Comparison of ENCODE assay signal across 9 cellular contexts in genomic region chr6:44304282-44305199, GRCh38. TPM values are rescaled to one million over a fixed set of nuclear protein-coding genes. Genes with fewer than 3 reads are reported as not detected.
DNase-seq lines count a peak whose midpoint lies in the region; ATAC-seq, FAIRE-seq and TF ChIP-seq lines count a peak whose summit lies in the region.
"Had no signal": no experiment of that assay in that cellular context is flagged by ENCODE, and none has a peak within 500 bp of the region (broad histone marks: within the 10 kb centered on the region; RNA-seq: fewer than 3 reads in every experiment).

No MANE protein-coding gene starts in this region.

- no peaks in the 10 kb centered on the region for H3K27me3 ChIP-seq in mesenchymal stem cell (ENCODE audit: control insufficient read depth in 1 of 2, insufficient read depth in 1 of 2, low read length in 2 of 2)

- H3K4me3 ChIP-seq in choroid plexus epithelial cell (ENCODE audit: low read depth, low read length) (no peak overlapping the region), mesenchymal stem cell (ENCODE audit: insufficient read depth in 1 of 2, low read depth in 1 of 2, low read length in 2 of 2) (no peak overlapping the region)

- H3K27ac Mint-ChIP-seq in type B pancreatic cell, result no peak overlapping the region

- no peak overlapping the region for H2BK5ac ChIP-seq in mesenchymal stem cell (ENCODE audit: low read depth, low read length, poor library complexity, severe bottlenecking)

- H3K9ac ChIP-seq in mesenchymal stem cell (ENCODE audit: low read length), result no peak overlapping the region

- H3K14ac ChIP-seq in mesenchymal stem cell (ENCODE audit: low read length in 2 of 2), result no peak overlapping the region

- TF ChIP-seq CTCF in D721Med (IDR thresholded peaks at IDR 0.05; ENCODE audit: insufficient read depth, missing control alignments) (peak; percentile 52), VCaP (conservative IDR thresholded peaks at IDR 0.05) (peak; percentile 91), choroid plexus epithelial cell (conservative IDR thresholded peaks at IDR 0.05; ENCODE audit: low read depth, low read length) (peak; percentile 83), type B pancreatic cell (conservative IDR thresholded peaks at IDR 0.05) (peak; percentile 84)

- no peak overlapping the region for H3K27ac ChIP-seq in VCaP
- no peak overlapping the region for H3K27ac ChIP-seq in mesenchymal stem cell (ENCODE audit: low read length, poor library complexity, severe bottlenecking)

- no peak overlapping the region for H4K91ac ChIP-seq in mesenchymal stem cell (ENCODE audit: low read length)

- H2BK15ac ChIP-seq in mesenchymal stem cell (ENCODE audit: low read depth, poor library complexity, severe bottlenecking), result no peak overlapping the region

- ATAC-seq in HG03280 (IDR thresholded peaks at IDR 0.05; ENCODE audit: unreplicated experiment), result peak; percentile 45
- no peak for ATAC-seq in HG03159 (IDR thresholded peaks at IDR 0.05; ENCODE audit: unreplicated experiment)
- ATAC-seq in GM19035 (IDR thresholded peaks at IDR 0.05; ENCODE audit: unreplicated experiment), result no peak

- H3K36me3 Mint-ChIP-seq in type B pancreatic cell, result peaks cover 19% of the 10 kb centered on the region

- no peak overlapping the region for H3K4me3 Mint-ChIP-seq in type B pancreatic cell

- H2BK12ac ChIP-seq in mesenchymal stem cell (ENCODE audit: low read length in 2 of 2), result no peak overlapping the region

- no peaks in the 10 kb centered on the region for H3K27me3 Mint-ChIP-seq in type B pancreatic cell

- H3K36me3 ChIP-seq in mesenchymal stem cell (ENCODE audit: control insufficient read depth in 1 of 2, insufficient read depth in 2 of 2, low read depth in 1 of 2, low read length in 2 of 2), result peaks cover 85 to 86% of the 10 kb centered on the region in 2 experiments

- H3K9me3 Mint-ChIP-seq in type B pancreatic cell, result no peaks in the 10 kb centered on the region

- peaks cover 4% of the 10 kb centered on the region for H3K4me1 Mint-ChIP-seq in type B pancreatic cell (ENCODE audit: unreplicated experiment)

- no peak overlapping the region for H3K18ac ChIP-seq in mesenchymal stem cell (ENCODE audit: low read depth in 1 of 2, low read length in 2 of 2)

- H2BK120ac ChIP-seq in mesenchymal stem cell (ENCODE audit: low read depth, low read length), result no peak overlapping the region

- H3K23ac ChIP-seq in mesenchymal stem cell (ENCODE audit: low read length in 2 of 2), result no peak overlapping the region

- H3K4me2 ChIP-seq in mesenchymal stem cell (ENCODE audit: low read length, poor library complexity, severe bottlenecking), result no peak overlapping the region

- H2AFZ ChIP-seq in mesenchymal stem cell (ENCODE audit: low read depth, low read length), result no peak overlapping the region

- no peak for FAIRE-seq in D721Med (lab: Jason Lieb, UNC)

- H2AK5ac ChIP-seq in mesenchymal stem cell (ENCODE audit: low read length, severe bottlenecking), result no peak overlapping the region

- DNase-seq in D721Med (ENCODE audit: insufficient read length, low spot score) (peak; percentile 63), choroid plexus epithelial cell (ENCODE audit: low read depth) (peak; percentile 61), mesenchymal stem cell (peak; percentile 51), type B pancreatic cell (ENCODE audit: extremely low spot score, unreplicated experiment) (no peak)

- peaks cover 2% of the 10 kb centered on the region for H3K79me1 ChIP-seq in mesenchymal stem cell (replicated peaks; ENCODE audit: low read length, poor library complexity, severe bottlenecking)

- 87% methylated on average over 21 of the region's 25 CpGs for WGBS in mesenchymal stem cell

- peaks cover 3% of the 10 kb centered on the region for H3K4me1 ChIP-seq in mesenchymal stem cell (ENCODE audit: control insufficient read depth, insufficient read depth, low read depth, low read length)

- no peak overlapping the region for H3K4ac ChIP-seq in mesenchymal stem cell (ENCODE audit: low read depth in 1 of 2, low read length in 2 of 2)

- H4K8ac ChIP-seq in mesenchymal stem cell (ENCODE audit: low read length), result peak overlapping the region; percentile 20

- no peaks in the 10 kb centered on the region for H3K9me3 ChIP-seq in mesenchymal stem cell (ENCODE audit: control insufficient read depth, low read length)

RNA-seq across cellular contexts. Expression of gene AARS2, which starts 8.6 kb away (rescaled TPM):
- 2.7 TPM for polyA plus RNA-seq in mesenchymal stem cell (2013, experiment 1 of 2)
- 2.9 TPM for polyA plus RNA-seq in mesenchymal stem cell (2013, experiment 2 of 2)
- total RNA-seq in type B pancreatic cell (ENCODE audit: low replicate concordance), result 34.3 and 37.3 TPM in 2 replicates

RNA-seq across cellular contexts. Expression of gene TMEM151B, which starts 34.3 kb away (rescaled TPM):
- not detected for polyA plus RNA-seq in mesenchymal stem cell (2013, experiment 1 of 2)
- not detected for polyA plus RNA-seq in mesenchymal stem cell (2013, experiment 2 of 2)
- 0.52 and 3.2 TPM in 2 replicates for total RNA-seq in type B pancreatic cell (ENCODE audit: low replicate concordance)
- total RNA-seq: T-helper 1 cell treated with Interleukin-12 subunit alpha and Interleukin-12 subunit beta and Interleukin-4 antibody, amounts not matched to agents 30 ng/mL and 1 ng/mL, for 36 hours had no signal

RNA-seq across cellular contexts. Expression of gene SPATS1, which starts 37.9 kb away (rescaled TPM):
- not detected for polyA plus RNA-seq in mesenchymal stem cell (2013, experiment 1 of 2)
- polyA plus RNA-seq in mesenchymal stem cell (2013, experiment 2 of 2), result not detected
- total RNA-seq in type B pancreatic cell (ENCODE audit: low replicate concordance), result not detected in 2 replicates
- total RNA-seq: T-helper 1 cell treated with Interleukin-12 subunit alpha and Interleukin-12 subunit beta and Interleukin-4 antibody, amounts not matched to agents 30 ng/mL and 1 ng/mL, for 36 hours had no signal

RNA-seq across cellular contexts. Expression of gene NFKBIE, which starts 39.2 kb away (rescaled TPM):
- polyA plus RNA-seq in mesenchymal stem cell (2013, experiment 1 of 2), result 4.9 TPM
- polyA plus RNA-seq in mesenchymal stem cell (2013, experiment 2 of 2), result 4.8 TPM
- total RNA-seq in type B pancreatic cell (ENCODE audit: low replicate concordance), result 9.2 and 10.7 TPM in 2 replicates

RNA-seq across cellular contexts. Expression of gene SLC35B2, which starts 47.2 kb away (rescaled TPM):
- 80.8 TPM for polyA plus RNA-seq in mesenchymal stem cell (2013, experiment 1 of 2)
- 81.8 TPM for polyA plus RNA-seq in mesenchymal stem cell (2013, experiment 2 of 2)
- 39.6 and 46.1 TPM in 2 replicates for total RNA-seq in type B pancreatic cell (ENCODE audit: low replicate concordance)
